Comparison of ENCODE assay signal across 25 cellular contexts in genomic region chr12:123078531-123079123, GRCh38.
DNase-seq lines count a peak whose midpoint lies in the region; ATAC-seq and TF ChIP-seq lines count a peak whose summit lies in the region.
"Had no signal": no experiment of that assay in that cellular context is flagged by ENCODE, and none has a peak within 500 bp of the region (broad histone marks: within the 10 kb centered on the region; RNA-seq: fewer than 3 reads in every experiment).

No MANE protein-coding gene starts in this region.

- H3K4me2 ChIP-seq in OCI-LY1 (ENCODE audit: low read length) = no peak overlapping the region

- no peaks in the 10 kb centered on the region for H3K27me3 ChIP-seq in OCI-LY1 (ENCODE audit: insufficient read depth, low read length)
- H3K27me3 ChIP-seq: neutrophil, right lobe of liver, tibial nerve had no signal

- intact Hi-C loops in activated naive CD4-positive, alpha-beta T cell treated with anti-CD3 and anti-CD28 coated beads for 36 hours (cut with micrococcal nuclease) = loop anchor here (5.0 kb wide), 2 partner anchors 504 to 1859 kb away; partner anchors contain the start of gene TMED2
- intact Hi-C loops in left ventricle myocardium superior (cut with micrococcal nuclease) = no loop called here

- DNase-seq in activated naive CD4-positive, alpha-beta T cell treated with anti-CD3 and anti-CD28 coated beads, Interleukin-2, amount 10 ng/mL, durations not matched to agents 7 days and 5 days = no peak
- DNase-seq in activated naive CD4-positive, alpha-beta T cell treated with anti-CD3 and anti-CD28 coated beads for 36 hours = no peak
- no peak for DNase-seq in stimulated activated effector memory CD8-positive, alpha-beta T cell treated with anti-CD3 and anti-CD28 coated beads, Interleukin-12 subunit alpha, Interleukin-12 subunit beta, amount 100 ng/mL, for 72 hours (ENCODE audit: low spot score in 2 of 2)
- DNase-seq in GM13976 (ENCODE audit: low spot score) (no peak), left ventricle myocardium superior (no peak)
- DNase-seq: activated CD4-positive, alpha-beta T cell treated with anti-CD3 and anti-CD28 coated beads for 1 hour; activated T-cell treated with anti-CD3 and anti-CD28 coated beads, Interleukin-2, amount 50 U/mL, for 4 hours; DMS53; erythroblast; H9; NCI-H1417 treated with DMSO at 0.1 percent for 48 hours; NCI-H2029 treated with DMSO at 0.1 percent for 48 hours; NCI-H226; NCI-H526 treated with DMSO at 0.1 percent for 48 hours; right lobe of liver; Right ventricle myocardium superior; stimulated activated CD8-positive, alpha-beta memory T cell treated with anti-CD3 and anti-CD28 coated beads, Interleukin-4, amount 100 ng/mL, for 48 hours; T-helper 2 cell had no signal

- in situ Hi-C loops in GM13976 (cut with MboI; ENCODE audit: low sequenced_read_pairs, unreplicated experiment) = no loop called here

- H2AFZ ChIP-seq in OCI-LY1 (ENCODE audit: low read length) = no peak overlapping the region

- ATAC-seq in stimulated activated effector memory CD8-positive, alpha-beta T cell treated with anti-CD3 and anti-CD28 coated beads, Interleukin-12 subunit alpha, Interleukin-12 subunit beta, amount 100 ng/mL, for 72 hours = no peak
- ATAC-seq in HG02571 (IDR thresholded peaks at IDR 0.05; ENCODE audit: unreplicated experiment) (no peak), left ventricle myocardium superior (no peak)
- ATAC-seq: activated T-cell treated with anti-CD3 and anti-CD28 coated beads, Interleukin-2, amount 50 U/mL, for 4 hours; right lobe of liver; SK-N-SH treated with all-trans-retinoic acid at 6 μM for 48 hours had no signal

- no peaks in the 10 kb centered on the region for H3K9me3 Mint-ChIP-seq in activated naive CD4-positive, alpha-beta T cell treated with anti-CD3 and anti-CD28 coated beads, Interleukin-2, amount 10 ng/mL, durations not matched to agents 7 days and 5 days
- H3K9me3 Mint-ChIP-seq in activated naive CD4-positive, alpha-beta T cell treated with anti-CD3 and anti-CD28 coated beads for 36 hours = no peaks in the 10 kb centered on the region
- no peaks in the 10 kb centered on the region for H3K9me3 Mint-ChIP-seq in brain
- H3K9me3 Mint-ChIP-seq in stimulated activated effector memory CD8-positive, alpha-beta T cell treated with anti-CD3 and anti-CD28 coated beads, Interleukin-12 subunit alpha, Interleukin-12 subunit beta, amount 100 ng/mL, for 72 hours = no peaks in the 10 kb centered on the region
- H3K9me3 Mint-ChIP-seq: activated T-cell treated with anti-CD3 and anti-CD28 coated beads, Interleukin-2, amount 50 U/mL, for 4 hours; H9; memory B cell had no signal

- peaks cover 98% of the 10 kb centered on the region for H3K4me1 ChIP-seq in OCI-LY1 (ENCODE audit: insufficient read depth, low read length, severe bottlenecking)

- H3K79me2 ChIP-seq in OCI-LY1 (ENCODE audit: insufficient read depth, low read length) = peaks cover 20% of the 10 kb centered on the region

- peaks cover 48% of the 10 kb centered on the region for H3K4me1 Mint-ChIP-seq in activated naive CD4-positive, alpha-beta T cell treated with anti-CD3 and anti-CD28 coated beads, Interleukin-2, amount 10 ng/mL, durations not matched to agents 7 days and 5 days
- peaks cover 40% of the 10 kb centered on the region for H3K4me1 Mint-ChIP-seq in activated naive CD4-positive, alpha-beta T cell treated with anti-CD3 and anti-CD28 coated beads for 36 hours (ENCODE audit: low read depth)
- peaks cover 72% of the 10 kb centered on the region for H3K4me1 Mint-ChIP-seq in brain
- peaks cover 46% of the 10 kb centered on the region for H3K4me1 Mint-ChIP-seq in stimulated activated effector memory CD8-positive, alpha-beta T cell treated with anti-CD3 and anti-CD28 coated beads, Interleukin-12 subunit alpha, Interleukin-12 subunit beta, amount 100 ng/mL, for 72 hours

- H3K9ac ChIP-seq in OCI-LY1 (ENCODE audit: low read length) = no peak overlapping the region; the same call in 1 of the 2 replicates

- no peak overlapping the region for H3K4me3 ChIP-seq in OCI-LY1 (ENCODE audit: low read depth, low read length, poor library complexity, severe bottlenecking)
- H3K4me3 ChIP-seq: right lobe of liver, tibial nerve had no signal

- 0 out of 2 replicates have a peak, but pooled peaks cover 6% of the 10 kb centered on the region for H3F3A ChIP-seq in OCI-LY1 (ENCODE audit: insufficient read depth, low read length)

- peak overlapping the region; percentile 34 for H3K27ac Mint-ChIP-seq in activated naive CD4-positive, alpha-beta T cell treated with anti-CD3 and anti-CD28 coated beads, Interleukin-2, amount 10 ng/mL, durations not matched to agents 7 days and 5 days
- no peak overlapping the region for H3K27ac Mint-ChIP-seq in activated naive CD4-positive, alpha-beta T cell treated with anti-CD3 and anti-CD28 coated beads for 36 hours
- peak overlapping the region in 4 of 5 experiments; percentile 78 to 99 (median 92) for H3K27ac Mint-ChIP-seq in brain
- peak overlapping the region; percentile 50 for H3K27ac Mint-ChIP-seq in stimulated activated effector memory CD8-positive, alpha-beta T cell treated with anti-CD3 and anti-CD28 coated beads, Interleukin-12 subunit alpha, Interleukin-12 subunit beta, amount 100 ng/mL, for 72 hours
- H3K27ac Mint-ChIP-seq: H9 had no signal

- no peaks in the 10 kb centered on the region for H3K27me3 Mint-ChIP-seq in activated naive CD4-positive, alpha-beta T cell treated with anti-CD3 and anti-CD28 coated beads, Interleukin-2, amount 10 ng/mL, durations not matched to agents 7 days and 5 days
- H3K27me3 Mint-ChIP-seq in activated naive CD4-positive, alpha-beta T cell treated with anti-CD3 and anti-CD28 coated beads for 36 hours (ENCODE audit: low read depth) = no peaks in the 10 kb centered on the region
- H3K27me3 Mint-ChIP-seq in brain = peaks cover 8% of the 10 kb centered on the region

- TF ChIP-seq CTCF in OCI-LY1 (IDR thresholded peaks at IDR 0.05; ENCODE audit: low read length) (no peak), brain (conservative IDR thresholded peaks at IDR 0.05) (no peak), GM13976 (IDR thresholded peaks at IDR 0.05; ENCODE audit: borderline replicate concordance, control extremely low read depth, extremely low read depth, insufficient read depth, missing control alignments) (no peak)

- H3K9me3 ChIP-seq in OCI-LY1 (ENCODE audit: low read length) = no peaks in the 10 kb centered on the region
- H3K9me3 ChIP-seq: neutrophil, right lobe of liver, tibial nerve had no signal

- H3K9me2 ChIP-seq in OCI-LY1 (ENCODE audit: low read depth, low read length) = no peaks in the 10 kb centered on the region

- CTCF ChIA-PET in activated naive CD4-positive, alpha-beta T cell treated with anti-CD3 and anti-CD28 coated beads, Interleukin-2, amount 10 ng/mL, durations not matched to agents 7 days and 5 days (lab: Charles Lee) = interaction anchor here (5.7 kb wide), 1 partner anchor 34 kb away, joined by 78 read pairs; no protein-coding TSS in a partner anchor
- CTCF ChIA-PET in activated naive CD4-positive, alpha-beta T cell treated with anti-CD3 and anti-CD28 coated beads for 36 hours (lab: Charles Lee) = interaction anchor here (4.7 kb wide), 1 partner anchor 34 kb away, joined by 53 read pairs; no protein-coding TSS in a partner anchor

- H3K27ac ChIP-seq in OCI-LY1 (ENCODE audit: low read depth, low read length, poor library complexity, severe bottlenecking) = peak overlapping the region; percentile 93
- H3K27ac ChIP-seq: neutrophil, right lobe of liver, tibial nerve had no signal

- H3K36me3 ChIP-seq in OCI-LY1 (ENCODE audit: insufficient read depth, low read length) = peaks cover 9% of the 10 kb centered on the region; the same call in 1 of the 2 replicates
- H3K36me3 ChIP-seq: neutrophil, right lobe of liver, tibial nerve had no signal

- no peaks in the 10 kb centered on the region for H4K20me1 ChIP-seq in OCI-LY1 (ENCODE audit: insufficient read depth, low read length)

- peaks cover 4% of the 10 kb centered on the region for H3K36me3 Mint-ChIP-seq in activated naive CD4-positive, alpha-beta T cell treated with anti-CD3 and anti-CD28 coated beads, Interleukin-2, amount 10 ng/mL, durations not matched to agents 7 days and 5 days
- H3K36me3 Mint-ChIP-seq in activated naive CD4-positive, alpha-beta T cell treated with anti-CD3 and anti-CD28 coated beads for 36 hours (ENCODE audit: low read depth) = no peaks in the 10 kb centered on the region
- H3K36me3 Mint-ChIP-seq in brain = no peaks in the 10 kb centered on the region
- peaks cover 13% of the 10 kb centered on the region for H3K36me3 Mint-ChIP-seq in stimulated activated effector memory CD8-positive, alpha-beta T cell treated with anti-CD3 and anti-CD28 coated beads, Interleukin-12 subunit alpha, Interleukin-12 subunit beta, amount 100 ng/mL, for 72 hours
- H3K36me3 Mint-ChIP-seq: memory B cell had no signal

- no peak overlapping the region for H3K4me3 Mint-ChIP-seq in activated naive CD4-positive, alpha-beta T cell treated with anti-CD3 and anti-CD28 coated beads, Interleukin-2, amount 10 ng/mL, durations not matched to agents 7 days and 5 days
- no peak overlapping the region for H3K4me3 Mint-ChIP-seq in activated naive CD4-positive, alpha-beta T cell treated with anti-CD3 and anti-CD28 coated beads for 36 hours
- peak overlapping the region in 1 of 5 experiments; percentile 45 for H3K4me3 Mint-ChIP-seq in brain
- no peak overlapping the region for H3K4me3 Mint-ChIP-seq in stimulated activated effector memory CD8-positive, alpha-beta T cell treated with anti-CD3 and anti-CD28 coated beads, Interleukin-12 subunit alpha, Interleukin-12 subunit beta, amount 100 ng/mL, for 72 hours
- H3K4me3 Mint-ChIP-seq: activated T-cell treated with anti-CD3 and anti-CD28 coated beads, Interleukin-2, amount 50 U/mL, for 4 hours; H9; memory B cell had no signal
